8 cellular contexts compared by ENCODE assay signal in genomic region chr1:89763649-89763986, GRCh38.
A peak's percentile ranks its signal among the peaks of the same experiment; 100 is the strongest.
DNase-seq lines count a peak whose midpoint lies in the region; TF ChIP-seq lines count a peak whose summit lies in the region.

No MANE protein-coding gene starts in this region.

- H3K9ac ChIP-seq in ES-I3 (ENCODE audit: low read depth, low read length) (peak overlapping the region; percentile 74), SU-DHL-6 (ENCODE audit: low read length) (peak overlapping the region; percentile 7; the same call in 1 of the 2 replicates)

- no peaks in the 10 kb centered on the region for H4K20me1 ChIP-seq in SU-DHL-6 (ENCODE audit: low read depth, low read length)

- H3K4me3 ChIP-seq in SU-DHL-6 (ENCODE audit: insufficient read depth, low read length, poor library complexity, severe bottlenecking) (no peak overlapping the region), fibroblast of pulmonary artery (replicated peaks; ENCODE audit: low read depth, low read length) (peak overlapping the region; percentile 60)

- peak overlapping the region; percentile 35 for H3K4me2 ChIP-seq in SU-DHL-6 (ENCODE audit: low read depth, low read length, poor library complexity, severe bottlenecking)

- no peaks in the 10 kb centered on the region for H3K9me2 ChIP-seq in SU-DHL-6 (replicated peaks; ENCODE audit: insufficient read depth, low read length)

- no peak overlapping the region for H3K27ac ChIP-seq in SU-DHL-6 (ENCODE audit: low read depth, low read length)

- H3K36me3 ChIP-seq in ES-I3 (ENCODE audit: insufficient read depth, low read length), result no peaks in the 10 kb centered on the region
- H3K36me3 ChIP-seq in SU-DHL-6 (ENCODE audit: low read length), result no peaks in the 10 kb centered on the region

- H3K4me1 ChIP-seq in ES-I3 (ENCODE audit: insufficient read depth, low read length), result no peaks in the 10 kb centered on the region

- DNase-seq in fibroblast of pulmonary artery (ENCODE audit: low read depth) (no peak), putamen (ENCODE audit: low spot score) (peak; percentile 38), OCI-M1 (lab: John Stamatoyannopoulos, UW) (no peak), NCI-H510A treated with DMSO at 0.1 percent for 48 hours (lab: John Stamatoyannopoulos, UW) (no peak), 8988T (no peak)
- DNase-seq in central memory CD4-positive, alpha-beta T cell, result no peak

- H3K9me3 ChIP-seq in ES-I3 (ENCODE audit: control insufficient read depth, insufficient read depth, low read length) (no peaks in the 10 kb centered on the region), SU-DHL-6 (ENCODE audit: insufficient read depth, low read length) (no peaks in the 10 kb centered on the region)

- H3K79me2 ChIP-seq in SU-DHL-6 (ENCODE audit: insufficient read depth, low read length), result no peaks in the 10 kb centered on the region

- H3K27me3 ChIP-seq in SU-DHL-6 (ENCODE audit: low read length), result no peaks in the 10 kb centered on the region

- no peak overlapping the region for H2AFZ ChIP-seq in SU-DHL-6 (ENCODE audit: low read depth, low read length, severe bottlenecking)

- no peak for TF ChIP-seq CTCF in SU-DHL-6 (IDR thresholded peaks at IDR 0.05; ENCODE audit: insufficient read depth, low read length, poor library complexity, severe bottlenecking)
- no peak for TF ChIP-seq CTCF in fibroblast of pulmonary artery (IDR thresholded peaks at IDR 0.05; ENCODE audit: low read length, missing control alignments)

- H3F3A ChIP-seq in SU-DHL-6 (ENCODE audit: insufficient read depth), result no peaks in the 10 kb centered on the region
